In genomic region chr22:23068096-23068831, GRCh38 we compare ENCODE assay signal across 1 cellular context.
A peak's percentile ranks its signal among the peaks of the same experiment; 100 is the strongest.
TF ChIP-seq lines count a peak whose summit lies in the region.

No MANE protein-coding gene starts in this region.

TF ChIP-seq in K562, 482 proteins besides CTCF, POLR2A, EP300 and RAD21 (continued from another document):
- TF ChIP-seq THAP12 (CRISPR knock-in tag; IDR thresholded peaks at IDR 0.05) = peak; percentile 56; the same call in 1 of the 2 replicates
- no peak for TF ChIP-seq FOXK2 (conservative IDR thresholded peaks at IDR 0.05 in 1 of 2, IDR thresholded peaks at IDR 0.05 in 1 of 2; ENCODE audit: low read depth in 2 of 2)
- 0 out of 2 replicates have a peak, but pooled peaks have one; percentile 6 for TF ChIP-seq CBFA2T2 (conservative IDR thresholded peaks at IDR 0.05)
- peak; percentile 56; the same call in 1 of the 2 replicates for TF ChIP-seq SPI1 (IDR thresholded peaks at IDR 0.05; ENCODE audit: borderline replicate concordance, low read depth, low read length)
- peak; percentile 12 for TF ChIP-seq ZFP36 (IDR thresholded peaks at IDR 0.05; ENCODE audit: low read depth, low read length, partially characterized antibody)
- no peak; the same call in 1 of the 2 replicates for TF ChIP-seq ETS1 (conservative IDR thresholded peaks at IDR 0.05; ENCODE audit: control insufficient read depth, low read depth, low read length)
- 0 out of 4 replicates have a peak, but pooled peaks of 1 of the 2 experiments have one; percentile 43 for TF ChIP-seq SIN3A (IDR thresholded peaks at IDR 0.05; ENCODE audit: borderline replicate concordance in 2 of 2, control insufficient read depth in 1 of 2, low read depth in 2 of 2, low read length in 2 of 2)
- 0 out of 2 replicates have a peak, but pooled peaks have one; percentile 1 for TF ChIP-seq KLF13 (tag; IDR thresholded peaks at IDR 0.05; ENCODE audit: borderline replicate concordance, low read depth)
- peak; percentile 59 for TF ChIP-seq HMGXB4 (CRISPR knock-in tag; IDR thresholded peaks at IDR 0.05)
- no peak for TF ChIP-seq GTF3C2 (IDR thresholded peaks at IDR 0.05; ENCODE audit: borderline replicate concordance, extremely low read depth, insufficient read length)
